Comparison of ENCODE assay signal across 2 cellular contexts in genomic region chr12:48972213-48973021, GRCh38.
TF ChIP-seq lines count a peak whose summit lies in the region.

No MANE protein-coding gene starts in this region.

TF ChIP-seq in HepG2, 621 proteins besides CTCF, POLR2A, EP300 and RAD21:
- TF ChIP-seq STAG1 (CRISPR knock-in tag; IDR thresholded peaks at IDR 0.05), result peak; percentile 15; the same call in 1 of the 2 replicates
- TF ChIP-seq HOXA5 (CRISPR knock-in tag; IDR thresholded peaks at IDR 0.05), result no peak
- peak; percentile 81; the same call in 1 of the 2 replicates for TF ChIP-seq ZNF800 (CRISPR knock-in tag; IDR thresholded peaks at IDR 0.05)
- TF ChIP-seq ZNF781 (CRISPR knock-in tag; IDR thresholded peaks at IDR 0.05; ENCODE audit: borderline replicate concordance, not compliant biosample characterization), result no peak
- TF ChIP-seq HIVEP1 (CRISPR knock-in tag; IDR thresholded peaks at IDR 0.05), result no peak
- no peak for TF ChIP-seq ZSCAN21 (CRISPR knock-in tag; IDR thresholded peaks at IDR 0.05; ENCODE audit: borderline replicate concordance)

TF ChIP-seq in SK-N-SH treated with all-trans-retinoic acid at 6 μM for 48 hours, 23 proteins besides CTCF, POLR2A, EP300 and RAD21:
- no peak for TF ChIP-seq ZNF70 (CRISPR knock-in tag; IDR thresholded peaks at IDR 0.05)
- no peak for TF ChIP-seq OSR1 (CRISPR knock-in tag; IDR thresholded peaks at IDR 0.05)
- no peak for TF ChIP-seq ZC3H10 (CRISPR knock-in tag; IDR thresholded peaks at IDR 0.05)
- no peak for TF ChIP-seq RARB (CRISPR knock-in tag; IDR thresholded peaks at IDR 0.05)
- TF ChIP-seq PATZ1 (CRISPR knock-in tag; IDR thresholded peaks at IDR 0.05; ENCODE audit: borderline replicate concordance), result no peak
- TF ChIP-seq ISL1 (CRISPR knock-in tag; IDR thresholded peaks at IDR 0.05), result no peak
- no peak for TF ChIP-seq ZFP3 (CRISPR knock-in tag; IDR thresholded peaks at IDR 0.05)
- TF ChIP-seq POU6F1 (CRISPR knock-in tag; IDR thresholded peaks at IDR 0.05; ENCODE audit: borderline replicate concordance, low read depth), result no peak
- no peak for TF ChIP-seq GLIS3 (CRISPR knock-in tag; IDR thresholded peaks at IDR 0.05)
- TF ChIP-seq BACH2 (CRISPR knock-in tag; IDR thresholded peaks at IDR 0.05; ENCODE audit: borderline replicate concordance), result no peak
- no peak for TF ChIP-seq TCF4 (CRISPR knock-in tag; IDR thresholded peaks at IDR 0.05; ENCODE audit: borderline replicate concordance)
TF ChIP-seq in SK-N-SH treated with all-trans-retinoic acid at 6 μM for 48 hours: peak in this region for 0.
